In genomic region chr6:111258615-111259088, GRCh38 we compare ENCODE assay signal across 8 cellular contexts.
DNase-seq lines count a peak whose midpoint lies in the region; ATAC-seq, FAIRE-seq and TF ChIP-seq lines count a peak whose summit lies in the region.

No MANE protein-coding gene starts in this region.

- peaks cover 21% of the 10 kb centered on the region for H3K4me1 ChIP-seq in iPS-20b (ENCODE audit: insufficient read depth, low read length)
- peaks cover 18% of the 10 kb centered on the region for H3K4me1 ChIP-seq in suprapubic skin

- H3K27me3 ChIP-seq in iPS-20b (ENCODE audit: insufficient read depth, low read length) (peaks cover 1% of the 10 kb centered on the region; the same call in 1 of the 2 replicates), suprapubic skin (no peaks in the 10 kb centered on the region)

- H3K36me3 ChIP-seq in iPS-20b (ENCODE audit: insufficient read depth, low read depth, low read length): peaks cover under 1% of the 10 kb centered on the region; the same call in 1 of the 2 replicates
- H3K36me3 ChIP-seq in suprapubic skin: no peaks in the 10 kb centered on the region

- peaks cover 6% of the 10 kb centered on the region for H3K36me3 Mint-ChIP-seq in activated CD4-positive, alpha-beta T cell treated with anti-CD3 and anti-CD28 coated beads, Interleukin-2, amount 10 ng/mL, durations not matched to agents 24 days and 14 days (ENCODE audit: low read depth)
- H3K36me3 Mint-ChIP-seq in WTC11: peaks cover 4% of the 10 kb centered on the region

- FAIRE-seq in GM12891 (lab: Jason Lieb, UNC): no peak

- DNase-seq in activated CD4-positive, alpha-beta T cell treated with anti-CD3 and anti-CD28 coated beads, Interleukin-2, amount 10 ng/mL, durations not matched to agents 24 days and 14 days: no peak
- DNase-seq in activated CD4-positive, alpha-beta T cell treated with anti-CD3 and anti-CD28 coated beads for 1 hour: no peak
- no peak for DNase-seq in WTC11 (ENCODE audit: low spot score)
- no peak for DNase-seq in suprapubic skin (ENCODE audit: low spot score in 2 of 2)
- DNase-seq in OCI-M2 (lab: John Stamatoyannopoulos, UW; ENCODE audit: unreplicated experiment): no peak
- DNase-seq in GM12891 (ENCODE audit: insufficient read length, low spot score): no peak
- DNase-seq in RPMI8226: no peak

- H3K9me3 ChIP-seq in iPS-20b (ENCODE audit: insufficient read depth, low read depth, low read length) (no peaks in the 10 kb centered on the region), suprapubic skin (no peaks in the 10 kb centered on the region)

- intact Hi-C loops in activated CD4-positive, alpha-beta T cell treated with anti-CD3 and anti-CD28 coated beads, Interleukin-2, amount 10 ng/mL, durations not matched to agents 24 days and 14 days (cut with micrococcal nuclease): loop anchor here (1.0 to 10.0 kb wide), 9 partner anchors 34 to 906 kb away; partner anchors contain the start of genes FYN and TRAF3IP2

- no peak for TF ChIP-seq CTCF in WTC11 (IDR thresholded peaks at IDR 0.05)
- no peak for TF ChIP-seq CTCF in suprapubic skin (IDR thresholded peaks at IDR 0.05)

- no peak for ATAC-seq in WTC11

- peaks cover 17% of the 10 kb centered on the region for H3K27me3 Mint-ChIP-seq in activated CD4-positive, alpha-beta T cell treated with anti-CD3 and anti-CD28 coated beads, Interleukin-2, amount 10 ng/mL, durations not matched to agents 24 days and 14 days
- H3K27me3 Mint-ChIP-seq in WTC11 (ENCODE audit: low read depth): peaks cover 18% of the 10 kb centered on the region

- peaks cover 23% of the 10 kb centered on the region for H3K4me1 Mint-ChIP-seq in activated CD4-positive, alpha-beta T cell treated with anti-CD3 and anti-CD28 coated beads, Interleukin-2, amount 10 ng/mL, durations not matched to agents 24 days and 14 days
- peaks cover 48% of the 10 kb centered on the region for H3K4me1 Mint-ChIP-seq in WTC11

- POLR2A ChIA-PET in WTC11 (lab: Charles Lee): interaction anchor here (0.7 to 1.3 kb wide), 3 partner anchors 153 to 384 kb away, joined by 3 to 4 read pairs (median 3); partner anchors contain the start of gene AMD1

- TF ChIP-seq POLR2A in suprapubic skin (IDR thresholded peaks at IDR 0.05) (no peak), GM12891 (IDR thresholded peaks at IDR 0.05; ENCODE audit: low read depth, low read length) (no peak)

- peak overlapping the region; percentile 84 for H3K4me3 Mint-ChIP-seq in activated CD4-positive, alpha-beta T cell treated with anti-CD3 and anti-CD28 coated beads, Interleukin-2, amount 10 ng/mL, durations not matched to agents 24 days and 14 days
- peak overlapping the region; percentile 74 for H3K4me3 Mint-ChIP-seq in WTC11

- H3K27ac ChIP-seq in iPS-20b (ENCODE audit: low read length) (no peak overlapping the region), suprapubic skin (peak overlapping the region; percentile 86)

- H3K9ac ChIP-seq in iPS-20b (ENCODE audit: low read depth, low read length): no peak overlapping the region

- CTCF ChIA-PET in WTC11 (lab: Charles Lee): interaction anchor here (0.6 to 2.0 kb wide), 68 partner anchors 8 to 828 kb away, joined by 3 to 39 read pairs (median 4); partner anchors contain the start of genes CDK19, FAM229B, REV3L and TRAF3IP2

- 12% methylated on average over 18 of the region's 18 CpGs for WGBS in suprapubic skin

- H3K4me3 ChIP-seq in iPS-20b (ENCODE audit: low read length) (peak overlapping the region; percentile 41; the same call in 1 of the 2 replicates), suprapubic skin (peak overlapping the region; percentile 82)

- H3K27ac Mint-ChIP-seq in activated CD4-positive, alpha-beta T cell treated with anti-CD3 and anti-CD28 coated beads, Interleukin-2, amount 10 ng/mL, durations not matched to agents 24 days and 14 days: peak overlapping the region; percentile 91
- H3K27ac Mint-ChIP-seq in WTC11: peak overlapping the region; percentile 33

- TF ChIP-seq EP300 in suprapubic skin (IDR thresholded peaks at IDR 0.05): no peak

- no peaks in the 10 kb centered on the region for H3K9me3 Mint-ChIP-seq in activated CD4-positive, alpha-beta T cell treated with anti-CD3 and anti-CD28 coated beads, Interleukin-2, amount 10 ng/mL, durations not matched to agents 24 days and 14 days
- no peaks in the 10 kb centered on the region for H3K9me3 Mint-ChIP-seq in WTC11

TF ChIP-seq in WTC11, 78 proteins besides CTCF, POLR2A, EP300 and RAD21 (continues in another document):
- TF ChIP-seq ZNF263 (CRISPR knock-in tag; IDR thresholded peaks at IDR 0.05; ENCODE audit: low read depth) (no peak), ATF6 (CRISPR knock-in tag; IDR thresholded peaks at IDR 0.05) (no peak), RORB (CRISPR knock-in tag; IDR thresholded peaks at IDR 0.05) (no peak), ZSCAN18 (CRISPR knock-in tag; IDR thresholded peaks at IDR 0.05) (no peak), CREB1 (CRISPR knock-in tag; IDR thresholded peaks at IDR 0.05) (no peak), USF2 (CRISPR knock-in tag; IDR thresholded peaks at IDR 0.05) (no peak)

TF ChIP-seq in GM12891, 5 proteins besides CTCF, POLR2A, EP300 and RAD21:
- TF ChIP-seq TAF1 (IDR thresholded peaks at IDR 0.05; ENCODE audit: low read depth, low read length) (no peak), SPI1 (IDR thresholded peaks at IDR 0.05; ENCODE audit: low read depth, low read length) (no peak), POU2F2 (IDR thresholded peaks at IDR 0.05; ENCODE audit: low read depth, low read length) (no peak), POLR2AphosphoS5 (IDR thresholded peaks at IDR 0.05; ENCODE audit: low read depth, low read length) (no peak), PAX5 (IDR thresholded peaks at IDR 0.05; ENCODE audit: insufficient read depth, low read length, severe bottlenecking) (no peak)
